1 cellular context compared by ENCODE assay signal in genomic region chr7:44064791-44065430, GRCh38.
TF ChIP-seq lines count a peak whose summit lies in the region.

No MANE protein-coding gene starts in this region.

TF ChIP-seq in SK-N-SH treated with all-trans-retinoic acid at 6 μM for 48 hours, 23 proteins besides CTCF, POLR2A, EP300 and RAD21 (continued from another document):
- no peak for TF ChIP-seq CSRNP3 (CRISPR knock-in tag; IDR thresholded peaks at IDR 0.05)
